Comparison of ENCODE assay signal across 8 cellular contexts in genomic region chr5:88203977-88204735, GRCh38.
DNase-seq lines count a peak whose midpoint lies in the region; TF ChIP-seq lines count a peak whose summit lies in the region.

No MANE protein-coding gene starts in this region.

- 76 to 81% methylated on average over 5 of the region's 5 CpGs for WGBS in testis, 2 donors

- no peaks in the 10 kb centered on the region for H3K9me3 Mint-ChIP-seq in HFFc6

- H3K27ac ChIP-seq in iPS-20b (ENCODE audit: low read length) (no peak overlapping the region), testis (no peak overlapping the region)

- H3K27me3 Mint-ChIP-seq in HFFc6 (ENCODE audit: insufficient read depth): no peaks in the 10 kb centered on the region

- H3K36me3 ChIP-seq in iPS-20b (ENCODE audit: insufficient read depth, low read depth, low read length) (peaks cover 25% of the 10 kb centered on the region), testis (ENCODE audit: low read depth, missing control alignments) (no peaks in the 10 kb centered on the region)

- no peaks in the 10 kb centered on the region for H3K27me3 ChIP-seq in iPS-20b (ENCODE audit: insufficient read depth, low read length)
- no peaks in the 10 kb centered on the region for H3K27me3 ChIP-seq in testis

- H3K9me3 ChIP-seq in iPS-20b (ENCODE audit: insufficient read depth, low read depth, low read length) (no peaks in the 10 kb centered on the region), testis (no peaks in the 10 kb centered on the region)

- peaks cover 6% of the 10 kb centered on the region for H3K36me3 Mint-ChIP-seq in HFFc6 (ENCODE audit: low read depth)

- H3K4me1 ChIP-seq in iPS-20b (ENCODE audit: insufficient read depth, low read length) (peaks cover 13% of the 10 kb centered on the region; the same call in 1 of the 2 replicates), testis (no peaks in the 10 kb centered on the region)

- peak overlapping the region; percentile 1; the same call in 1 of the 2 replicates for H3K9ac ChIP-seq in iPS-20b (ENCODE audit: low read depth, low read length)

- H3K4me3 ChIP-seq in iPS-20b (ENCODE audit: low read length) (no peak overlapping the region), testis (no peak overlapping the region)

- intact Hi-C loops in testis (cut with DNase I; ENCODE audit: low total_unique reads): no loop called here

- no peaks in the 10 kb centered on the region for H3K4me1 Mint-ChIP-seq in HFFc6 (ENCODE audit: low read depth)

- no peak for TF ChIP-seq POLR2A in testis (IDR thresholded peaks at IDR 0.05)

- H3K27ac Mint-ChIP-seq in HFFc6: peak overlapping the region; percentile 38; the same call in 1 of the 2 replicates

- TF ChIP-seq CTCF in HFFc6 (IDR thresholded peaks at IDR 0.05): no peak
- no peak for TF ChIP-seq CTCF in testis (IDR thresholded peaks at IDR 0.05)

- DNase-seq in AG08396 (ENCODE audit: low spot score) (peak; percentile 27), HFFc6 (no peak), NCI-H226 (no peak), testis (no peak), cerebellum (ENCODE audit: low spot score) (no peak), mucosa of gallbladder (ENCODE audit: low spot score) (no peak)
- DNase-seq in activated CD4-positive, alpha-beta T cell treated with anti-CD3 and anti-CD28 coated beads, Interleukin-2, amount 50 U/mL, for 1 hour: peak; percentile 25

- no peak overlapping the region for H3K4me3 Mint-ChIP-seq in HFFc6

Comparison
In these comparisons a context has a peak if more than half of its experiments do, and no peak if none do; other contexts are left out.
1. DNase-seq: peak in AG08396 (single experiment) and activated CD4-positive, alpha-beta T cell treated with anti-CD3 and anti-CD28 coated beads, Interleukin-2, amount 50 U/mL, for 1 hour (single experiment); none in HFFc6 (single experiment), NCI-H226 (single experiment), testis (single experiment), cerebellum (single experiment) and mucosa of gallbladder (single experiment).